In genomic region chr7:89797965-89798598, GRCh38 we compare ENCODE assay signal across 9 cellular contexts.
"Had no signal": no experiment of that assay in that cellular context is flagged by ENCODE, and none has a peak within 500 bp of the region (broad histone marks: within the 10 kb centered on the region; RNA-seq: fewer than 3 reads in every experiment).

No MANE protein-coding gene starts in this region.

- H3K36me3 Mint-ChIP-seq: IgD-negative memory B cell had no signal

- DNase-seq: GM23248, GOT3, H9, HCEC 1CT, KBM-7 had no signal

- H2AFZ ChIP-seq: GM23248 had no signal

- H3K27ac Mint-ChIP-seq: IgD-negative memory B cell had no signal

- H3K4me3 Mint-ChIP-seq: H9, IgD-negative memory B cell had no signal

- H3K9ac ChIP-seq: GM23248 had no signal

- H3K27me3 Mint-ChIP-seq: IgD-negative memory B cell had no signal

- H3K27ac ChIP-seq: GM23248, HL-60 had no signal

- H3K4me3 ChIP-seq: GM23248 had no signal

- ATAC-seq: HepG2 had no signal

- H3K4me1 Mint-ChIP-seq: IgD-negative memory B cell had no signal

- FAIRE-seq: H54, HepG2 had no signal
